In genomic region chr7:112383671-112384417, GRCh38 we compare ENCODE assay signal across 8 cellular contexts.
DNase-seq lines count a peak whose midpoint lies in the region; ATAC-seq and TF ChIP-seq lines count a peak whose summit lies in the region.
"Had no signal": no experiment of that assay in that cellular context is flagged by ENCODE, and none has a peak within 500 bp of the region (broad histone marks: within the 10 kb centered on the region; RNA-seq: fewer than 3 reads in every experiment).

No MANE protein-coding gene starts in this region.

- peaks cover 7% of the 10 kb centered on the region for H3K4me1 Mint-ChIP-seq in Caco-2 (ENCODE audit: low read depth, unreplicated experiment)

- no peaks in the 10 kb centered on the region for H3K36me3 Mint-ChIP-seq in Caco-2 (ENCODE audit: insufficient read depth, unreplicated experiment)

- ATAC-seq in GM18867 (IDR thresholded peaks at IDR 0.05; ENCODE audit: unreplicated experiment) (peak; percentile 75), HG02759 (IDR thresholded peaks at IDR 0.05; ENCODE audit: unreplicated experiment) (peak; percentile 67)

- H3K27me3 ChIP-seq in mesendoderm (ENCODE audit: insufficient read depth, low read length, poor library complexity): no peaks in the 10 kb centered on the region
- H3K27me3 ChIP-seq in Caco-2 (replicated peaks; ENCODE audit: control insufficient read depth, insufficient read depth, low read length): no peaks in the 10 kb centered on the region

- no peaks in the 10 kb centered on the region for H3K79me2 ChIP-seq in mesendoderm (ENCODE audit: control insufficient read depth, insufficient read depth, low read length)

- H2BK5ac ChIP-seq in mesendoderm (ENCODE audit: low read length): peak overlapping the region; percentile 27

- no peaks in the 10 kb centered on the region for H3K79me1 ChIP-seq in mesendoderm (ENCODE audit: low read length)

- no peak overlapping the region for H3K27ac ChIP-seq in mesendoderm (ENCODE audit: low read depth, low read length)

- WGBS in mesendoderm (ENCODE audit: extremely low coverage, insufficient coverage, low lambda C conversion rate): no CpG with 5 or more reads among the region's 11 CpGs

- no peak for TF ChIP-seq CTCF in Caco-2 (IDR thresholded peaks at IDR 0.05; ENCODE audit: insufficient read depth in 1 of 2, low read depth in 1 of 2, low read length in 1 of 2, severe bottlenecking in 1 of 2, unreplicated experiment in 1 of 2)

- H3K4me2 ChIP-seq in mesendoderm (ENCODE audit: low read length): no peak overlapping the region

- no peaks in the 10 kb centered on the region for H3K9me3 ChIP-seq in Caco-2

- H3K4me3 ChIP-seq in mesendoderm (ENCODE audit: low read length) (no peak overlapping the region), Caco-2 (ENCODE audit: low read depth, low read length) (no peak overlapping the region)

- POLR2A ChIA-PET in Caco-2 (lab: Charles Lee): no interaction called here

- no peaks in the 10 kb centered on the region for H3K4me1 ChIP-seq in mesendoderm (ENCODE audit: control insufficient read depth, low read depth, low read length)
- H3K4me1 ChIP-seq in Caco-2: no peaks in the 10 kb centered on the region

- H3K9ac ChIP-seq in mesendoderm (ENCODE audit: low read length): no peak overlapping the region

- no peak overlapping the region for H2AK5ac ChIP-seq in mesendoderm (ENCODE audit: low read length)

- peaks cover 2% of the 10 kb centered on the region for H3K27me3 Mint-ChIP-seq in Caco-2 (ENCODE audit: insufficient read depth, unreplicated experiment)

- no peak overlapping the region for H3K27ac Mint-ChIP-seq in Caco-2 (ENCODE audit: unreplicated experiment)

- peak overlapping the region; percentile 51 for H3K56ac ChIP-seq in mesendoderm (ENCODE audit: low read length)

- no peak overlapping the region for H2BK15ac ChIP-seq in mesendoderm (replicated peaks; ENCODE audit: low read depth)

- no peak overlapping the region for H3K4ac ChIP-seq in mesendoderm (ENCODE audit: low read depth, low read length)

- H3K9me3 Mint-ChIP-seq in Caco-2 (ENCODE audit: unreplicated experiment): no peaks in the 10 kb centered on the region

- H3K36me3 ChIP-seq in mesendoderm (ENCODE audit: control insufficient read depth, insufficient read depth, low read length) (no peaks in the 10 kb centered on the region), Caco-2 (ENCODE audit: control insufficient read depth, insufficient read depth, low read length) (no peaks in the 10 kb centered on the region)

- no peak overlapping the region for H4K5ac ChIP-seq in mesendoderm (ENCODE audit: low read length)

- H3K23ac ChIP-seq in mesendoderm (ENCODE audit: low read length): no peak overlapping the region

- no peak overlapping the region for H3K4me3 Mint-ChIP-seq in Caco-2 (ENCODE audit: unreplicated experiment)

- H4K8ac ChIP-seq in mesendoderm (ENCODE audit: low read depth, low read length): no peak overlapping the region

- H2BK120ac ChIP-seq in mesendoderm (ENCODE audit: low read depth, low read length): no peak overlapping the region

- DNase-seq in SK-N-DZ (ENCODE audit: low spot score) (peak; percentile 41), mesendoderm (peak; percentile 61), Caco-2 (no peak)
- DNase-seq in activated CD4-positive, CD25-positive, alpha-beta regulatory T cell treated with anti-CD3 and anti-CD28 coated beads, Interleukin-2, amount 50 U/mL, for 72 hours: no peak
- DNase-seq in stimulated activated naive CD4-positive, alpha-beta T cell treated with Interleukin-2 at 50 U/mL for 16 hours (lab: John Stamatoyannopoulos, UW): no peak
- DNase-seq: anterior cingulate cortex had no signal

- no peak overlapping the region for H3K18ac ChIP-seq in mesendoderm (ENCODE audit: low read length)

- CTCF ChIA-PET in Caco-2 (lab: Charles Lee): no interaction called here

- no TSS peak for BruUV-seq in Caco-2 (replicated peaks; lab: Mats Ljungman, UMichigan)

- intact Hi-C loops in Caco-2 (cut with micrococcal nuclease; ENCODE audit: unreplicated experiment): no loop called here

Comparison
In these comparisons a context has a peak if more than half of its experiments do, and no peak if none do; other contexts are left out.
1. DNase-seq: peak in SK-N-DZ (single experiment) and mesendoderm (single experiment); none in activated CD4-positive, CD25-positive, alpha-beta regulatory T cell treated with anti-CD3 and anti-CD28 coated beads, Interleukin-2, amount 50 U/mL, for 72 hours (single experiment), Caco-2 (0 of 2) and stimulated activated naive CD4-positive, alpha-beta T cell treated with Interleukin-2 at 50 U/mL for 16 hours (single experiment).